28 cellular contexts compared by ENCODE assay signal in the genomic region with DNA sequence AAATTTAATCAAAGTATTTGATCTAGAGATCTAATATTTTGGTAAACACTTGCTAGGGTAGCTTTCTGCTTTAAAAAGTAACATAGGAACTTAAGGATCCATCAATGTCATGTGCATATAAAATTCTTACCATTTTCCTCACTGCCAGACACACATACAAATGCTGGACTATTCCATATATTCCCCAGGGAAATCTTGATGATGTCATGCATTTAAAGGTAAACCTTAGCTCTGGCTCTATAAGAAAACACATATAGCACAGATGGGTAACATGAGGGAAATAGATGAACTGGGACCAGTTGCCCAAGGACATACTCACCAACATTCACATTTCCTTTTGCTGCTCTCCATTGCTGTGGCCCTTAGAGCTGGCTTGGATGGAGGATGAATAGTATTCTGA.
"Had no signal": no experiment of that assay in that cellular context is flagged by ENCODE, and none has a peak within 500 bp of the region (broad histone marks: within the 10 kb centered on the region; RNA-seq: fewer than 3 reads in every experiment).

No MANE protein-coding gene starts in this region.

- H3K36me3 Mint-ChIP-seq: memory B cell; naive thymus-derived CD4-positive, alpha-beta T cell; natural killer cell treated with Interleukin-12 subunit alpha and Interleukin-12 subunit beta and Interleukin-15 and Interleukin-18, amount 100 ng/mL, for 72 hours; stimulated activated memory B cell treated with anti-CD40 and anti-IgM and Interleukin-4, amounts not matched to agents 10 μg/mL and 1 μg/mL and 100 μg/mL, for 72 hours; type B pancreatic cell had no signal

- H2AFZ ChIP-seq: hepatocyte had no signal

- FAIRE-seq: pancreas had no signal

- H3K4me1 ChIP-seq: left ventricle myocardium inferior, pancreas, prostate gland, sigmoid colon, tibial nerve, uterus had no signal

- H3K9me3 Mint-ChIP-seq: type B pancreatic cell had no signal

- ATAC-seq: mucosa of descending colon; naive thymus-derived CD4-positive, alpha-beta T cell; natural killer cell treated with Interleukin-12 subunit alpha and Interleukin-12 subunit beta and Interleukin-15 and Interleukin-18, amount 100 ng/mL, for 72 hours; pancreas; right cardiac atrium; stimulated activated memory B cell treated with anti-CD40 and anti-IgM and Interleukin-4, amounts not matched to agents 10 μg/mL and 1 μg/mL and 100 μg/mL, for 72 hours; stimulated activated naive CD8-positive, alpha-beta T cell treated with anti-CD3 and anti-CD28 coated beads, Interleukin-15, amount 100 ng/mL, for 72 hours had no signal

- H3K4me3 Mint-ChIP-seq: memory B cell; naive thymus-derived CD4-positive, alpha-beta T cell; natural killer cell treated with Interleukin-12 subunit alpha and Interleukin-12 subunit beta and Interleukin-15 and Interleukin-18, amount 100 ng/mL, for 72 hours; stimulated activated memory B cell treated with anti-CD40 and anti-IgM and Interleukin-4, amounts not matched to agents 10 μg/mL and 1 μg/mL and 100 μg/mL, for 72 hours; stimulated activated naive CD8-positive, alpha-beta T cell treated with anti-CD3 and anti-CD28 coated beads, Interleukin-15, amount 100 ng/mL, for 72 hours; type B pancreatic cell had no signal

- H3K79me2 ChIP-seq: hepatocyte had no signal

- DNase-seq: islet precursor cell; left ventricle myocardium inferior; midbrain; mucosa of descending colon; naive thymus-derived CD4-positive, alpha-beta T cell; nucleus accumbens; pancreas; posterior cingulate gyrus; retina; right cardiac atrium; sigmoid colon; stimulated activated CD4-positive, alpha-beta T cell treated with anti-CD3 and anti-CD28 coated beads, Interleukin-1b, Interleukin-23, amount 100 ng/mL, for 48 hours; stimulated activated CD4-positive, alpha-beta T cell treated with anti-CD3 and anti-CD28 coated beads, Interleukin-2, amount 100 ng/mL, for 48 hours; stimulated activated CD4-positive, alpha-beta T cell treated with anti-CD3 and anti-CD28 coated beads, Interleukin-4, amount 100 ng/mL, for 4 hours; stimulated activated CD8-positive, alpha-beta memory T cell treated with anti-CD3 and anti-CD28 coated beads, Interleukin-4, amount 100 ng/mL, for 48 hours; stimulated activated naive CD4-positive, alpha-beta T cell treated with Interleukin-2 at 50 U/mL for 16 hours; stimulated activated naive CD8-positive, alpha-beta T cell treated with anti-CD3 and anti-CD28 coated beads, Interleukin-15, amount 100 ng/mL, for 72 hours; substantia nigra; uterus had no signal

- H3K27ac ChIP-seq: hepatocyte, left ventricle myocardium inferior, pancreas, prostate gland, sigmoid colon, tibial nerve, uterus had no signal

- H3K36me3 ChIP-seq: left ventricle myocardium inferior, pancreas, prostate gland, sigmoid colon, tibial nerve, uterus had no signal

- H3K9me3 ChIP-seq: mucosa of descending colon, pancreas, prostate gland, tibial nerve, uterus had no signal

- H3K27ac Mint-ChIP-seq: memory B cell; naive thymus-derived CD4-positive, alpha-beta T cell; natural killer cell treated with Interleukin-12 subunit alpha and Interleukin-12 subunit beta and Interleukin-15 and Interleukin-18, amount 100 ng/mL, for 72 hours; stimulated activated memory B cell treated with anti-CD40 and anti-IgM and Interleukin-4, amounts not matched to agents 10 μg/mL and 1 μg/mL and 100 μg/mL, for 72 hours; stimulated activated naive CD8-positive, alpha-beta T cell treated with anti-CD3 and anti-CD28 coated beads, Interleukin-15, amount 100 ng/mL, for 72 hours; type B pancreatic cell had no signal

- H3K4me3 ChIP-seq: hepatocyte, left ventricle myocardium inferior, lung, mucosa of descending colon, pancreas, prostate gland, sigmoid colon, smooth muscle cell, tibial nerve, uterus had no signal

- H3K4me2 ChIP-seq: hepatocyte, smooth muscle cell had no signal

- H3K27me3 ChIP-seq: pancreas, sigmoid colon, tibial nerve, uterus had no signal

- H3K4me1 Mint-ChIP-seq: memory B cell; naive thymus-derived CD4-positive, alpha-beta T cell; stimulated activated memory B cell treated with anti-CD40 and anti-IgM and Interleukin-4, amounts not matched to agents 10 μg/mL and 1 μg/mL and 100 μg/mL, for 72 hours; stimulated activated naive CD8-positive, alpha-beta T cell treated with anti-CD3 and anti-CD28 coated beads, Interleukin-15, amount 100 ng/mL, for 72 hours had no signal
